ENCODE assay signal across 28 cellular contexts in genomic region chr13:110275931-110276552, GRCh38. TPM values are rescaled to one million over a fixed set of nuclear protein-coding genes. Genes with fewer than 3 reads are reported as not detected.
DNase-seq lines count a peak whose midpoint lies in the region; ATAC-seq and TF ChIP-seq lines count a peak whose summit lies in the region.
"Had no signal": no experiment of that assay in that cellular context is flagged by ENCODE, and none has a peak within 500 bp of the region (broad histone marks: within the 10 kb centered on the region; RNA-seq: fewer than 3 reads in every experiment).

No MANE protein-coding gene starts in this region.

- TF ChIP-seq CTCF in IMR-90 (conservative IDR thresholded peaks at IDR 0.05; ENCODE audit: low read depth, low read length) (no peak), fibroblast of villous mesenchyme (IDR thresholded peaks at IDR 0.05; ENCODE audit: insufficient read depth, low read depth, low read length) (no peak), ovary (IDR thresholded peaks at IDR 0.05) (no peak), thoracic aorta (IDR thresholded peaks at IDR 0.05) (no peak)

- no peak overlapping the region for H4K8ac ChIP-seq in IMR-90 (ENCODE audit: low read depth in 2 of 2, low read length in 2 of 2)

- POLR2A ChIA-PET in IMR-90 (lab: Charles Lee; ENCODE audit: unreplicated experiment) = no interaction called here

- no peak overlapping the region for H3K14ac ChIP-seq in IMR-90 (replicated peaks; ENCODE audit: low read depth, low read length)

- no peak overlapping the region for H2AK5ac ChIP-seq in IMR-90 (ENCODE audit: low read depth, low read length)

- WGBS in IMR-90 (ENCODE audit: extremely low coverage in 2 of 2, insufficient read length in 1 of 2), 2 experiments = 60% methylated on average over 5 of the region's 16 CpGs; no CpG with 5 or more reads in 1 of the 2 experiments
- WGBS in ovary, 3 donors = 37 to 52% (median 45%) methylated on average over 16 of the region's 16 CpGs

- CTCF ChIA-PET in IMR-90 (lab: Yijun Ruan, JAX) = no interaction called here

- H2BK15ac ChIP-seq in IMR-90 (ENCODE audit: low read depth, low read length) = no peak overlapping the region

- H4K20me1 ChIP-seq in IMR-90 (ENCODE audit: insufficient read depth, low read length) = peaks cover 93% of the 10 kb centered on the region
- H4K20me1 ChIP-seq: BLaER1 had no signal

- H3K27me3 ChIP-seq in IMR-90 (ENCODE audit: control insufficient read depth, insufficient read depth, low read length) (no peaks in the 10 kb centered on the region), ovary (no peaks in the 10 kb centered on the region), thoracic aorta (replicated peaks; ENCODE audit: insufficient read depth) (no peaks in the 10 kb centered on the region), MG63 (no peaks in the 10 kb centered on the region)
- H3K27me3 ChIP-seq: BLaER1, Peyer's patch, SJCRH30, upper lobe of right lung had no signal

- no peak overlapping the region for H4K91ac ChIP-seq in IMR-90 (ENCODE audit: insufficient read depth, low read depth, low read length)

- H3K9me3 ChIP-seq in IMR-90 (ENCODE audit: control insufficient read depth, insufficient read depth, low read length) = no peaks in the 10 kb centered on the region
- H3K9me3 ChIP-seq in ovary = no peaks in the 10 kb centered on the region
- H3K9me3 ChIP-seq in thoracic aorta = no peaks in the 10 kb centered on the region
- H3K9me3 ChIP-seq in MG63 = no peaks in the 10 kb centered on the region
- H3K9me3 ChIP-seq: BLaER1, HAP-1, neutrophil, Peyer's patch, upper lobe of right lung had no signal

- TF ChIP-seq RAD21 in IMR-90 (IDR thresholded peaks at IDR 0.05; ENCODE audit: low read length) = no peak

- no peak overlapping the region for H4K5ac ChIP-seq in IMR-90 (ENCODE audit: low read depth, low read length)

- peaks cover 20 to 87% of the 10 kb centered on the region in 2 experiments for H3K79me1 ChIP-seq in IMR-90 (ENCODE audit: low read depth in 1 of 2, low read length in 2 of 2)

- H2AK9ac ChIP-seq in IMR-90 (replicated peaks; ENCODE audit: low read depth, low read length, poor library complexity) = no peak overlapping the region

- no TSS peak for BruUV-seq in IMR-90 (replicated peaks; lab: Mats Ljungman, UMichigan)

- H3K23ac ChIP-seq in IMR-90 (ENCODE audit: low read depth, low read length) = no peak overlapping the region

- in situ Hi-C loops in IMR-90 (cut with MboI; ENCODE audit: low sequenced_read_pairs) = no loop called here

- H2BK20ac ChIP-seq in IMR-90 (ENCODE audit: low read depth, low read length) = no peak overlapping the region

- DNase-seq in IMR-90 (no peak), fibroblast of villous mesenchyme (ENCODE audit: low read depth) (peak; percentile 69), ovary (peak in 3 of 5 donors; percentile 64 to 73 (median 71)), thoracic aorta (ENCODE audit: low spot score) (no peak), SW 1271 (lab: John Stamatoyannopoulos, UW) (no peak), MG63 (no peak), COLO668 (lab: John Stamatoyannopoulos, UW; ENCODE audit: unreplicated experiment) (no peak)
- no peak for DNase-seq in stimulated activated CD4-positive, alpha-beta T cell treated with anti-CD3 and anti-CD28 coated beads, Interleukin-12 subunit alpha, Interleukin-12 subunit beta, amount 100 ng/mL, for 4 hours
- DNase-seq: ACHN; activated CD4-positive, alpha-beta T cell treated with anti-CD3 and anti-CD28 coated beads for 1 hour; activated CD8-positive, alpha-beta T cell treated with anti-CD3 and anti-CD28 coated beads, Interleukin-2, amount 10 ng/mL, durations not matched to agents 7 days and 5 days; activated gamma-delta T cell treated with Interleukin-2 at 50 U/mL for 16 hours; activated T-cell treated with anti-CD3 and anti-CD28 coated beads, Interleukin-2, amount 50 U/mL, for 1 hour; COR-L47; effector memory CD4-positive, alpha-beta T cell; erythroblast; GDM1; kidney glomerular epithelial cell; NCI-H1694 treated with DMSO at 0.1 percent for 48 hours; NCI-H2171 treated with DMSO at 0.1 percent for 48 hours; retina; SJCRH30; stimulated activated naive CD4-positive, alpha-beta T cell treated with Interleukin-2 at 50 U/mL for 16 hours; upper lobe of right lung had no signal

- H2AFZ ChIP-seq in IMR-90 (replicated peaks; ENCODE audit: low read length, poor library complexity) = no peak overlapping the region

- no peak overlapping the region for H3K56ac ChIP-seq in IMR-90 (ENCODE audit: extremely low read depth, insufficient read depth, low read length)

- H3K4me3 ChIP-seq in IMR-90 (ENCODE audit: insufficient read depth, low read depth, low read length) (no peak overlapping the region), fibroblast of villous mesenchyme (ENCODE audit: low read depth, low read length) (no peak overlapping the region), ovary (no peak overlapping the region), thoracic aorta (no peak overlapping the region), MG63 (no peak overlapping the region)
- H3K4me3 ChIP-seq: BLaER1, HAP-1, Peyer's patch, SJCRH30, upper lobe of right lung had no signal

- intact Hi-C loops in IMR-90 (cut with micrococcal nuclease) (no loop called here), ovary (cut with DNase I) (no loop called here)

- H2BK5ac ChIP-seq in IMR-90 (ENCODE audit: low read depth, low read length, poor library complexity, severe bottlenecking) = no peak overlapping the region

- H3K4ac ChIP-seq in IMR-90 (ENCODE audit: low read depth, low read length) = no peak overlapping the region

- TF ChIP-seq POLR2A in IMR-90 (IDR thresholded peaks at IDR 0.05; ENCODE audit: low read depth, low read length) (no peak), ovary (IDR thresholded peaks at IDR 0.05) (no peak)

- H3K27ac ChIP-seq in IMR-90 (ENCODE audit: insufficient read depth, low read length) (no peak overlapping the region), ovary (peak overlapping the region in 1 of 2 donors; percentile 52), thoracic aorta (peak overlapping the region; percentile 65 to 67)
- H3K27ac ChIP-seq: BLaER1, neutrophil, Peyer's patch, SJCRH30, upper lobe of right lung had no signal

- dilution Hi-C loops in IMR-90 (cut with HindIII; ENCODE audit: low sequenced_read_pairs, unreplicated experiment) = no loop called here

- H2BK120ac ChIP-seq in IMR-90 (ENCODE audit: low read depth, low read length) = no peak overlapping the region

- H3K36me3 ChIP-seq in IMR-90 (ENCODE audit: control insufficient read depth, insufficient read depth, low read length) = peaks cover 27% of the 10 kb centered on the region
- no peaks in the 10 kb centered on the region for H3K36me3 ChIP-seq in ovary
- H3K36me3 ChIP-seq in thoracic aorta = no peaks in the 10 kb centered on the region
- H3K36me3 ChIP-seq in MG63 = no peaks in the 10 kb centered on the region
- H3K36me3 ChIP-seq: BLaER1, HAP-1, neutrophil, Peyer's patch, upper lobe of right lung had no signal

- peaks cover 9% of the 10 kb centered on the region for H3K4me1 ChIP-seq in IMR-90 (ENCODE audit: control insufficient read depth, insufficient read depth, low read length)
- H3K4me1 ChIP-seq in ovary (ENCODE audit: insufficient read depth) = peaks cover 27% of the 10 kb centered on the region
- peaks cover 20 to 91% of the 10 kb centered on the region in 2 donors for H3K4me1 ChIP-seq in thoracic aorta (ENCODE audit: control insufficient read depth in 1 of 2, low read depth in 2 of 2)
- H3K4me1 ChIP-seq: BLaER1, HAP-1, SJCRH30 had no signal

- H3K9me1 ChIP-seq in IMR-90 (ENCODE audit: insufficient read depth, low read length) = peaks cover 39% of the 10 kb centered on the region

- no peak overlapping the region for H3K9ac ChIP-seq in IMR-90 (ENCODE audit: low read depth, low read length)
- H3K9ac ChIP-seq: BLaER1 had no signal

- ATAC-seq in IMR-90 (ENCODE audit: low read depth) = no peak
- ATAC-seq in thoracic aorta (ENCODE audit: insufficient number of reproducible peaks, low FRiP score, low read depth) = no peak
- ATAC-seq: activated CD8-positive, alpha-beta T cell treated with anti-CD3 and anti-CD28 coated beads, Interleukin-2, amount 10 ng/mL, durations not matched to agents 7 days and 5 days; upper lobe of right lung had no signal

- no peak overlapping the region for H3K18ac ChIP-seq in IMR-90 (ENCODE audit: low read depth, low read length)

- no peak for TF ChIP-seq EP300 in ovary (IDR thresholded peaks at IDR 0.05)

- H3K4me2 ChIP-seq in IMR-90 (ENCODE audit: low read depth, low read length) = no peak overlapping the region
- H3K4me2 ChIP-seq: BLaER1 had no signal

TF ChIP-seq in IMR-90, 13 proteins besides CTCF, POLR2A, EP300 and RAD21:
- peak; percentile 84 for TF ChIP-seq CEBPB (IDR thresholded peaks at IDR 0.05; ENCODE audit: low read depth, low read length)
- no peak for TF ChIP-seq RFX5 (IDR thresholded peaks at IDR 0.05; ENCODE audit: low read depth, low read length)

RNA-seq across cellular contexts. Expression of gene COL4A1, which starts 30.9 kb away (rescaled TPM):
- 230 and 263 TPM in 2 replicates for total RNA-seq in IMR-90 (2012; rRNA removed)
- polyA plus RNA-seq in IMR-90 (2012; rRNA removed) = 301 and 337 TPM in 2 replicates
- 173 and 272 TPM in 2 replicates for polyA plus RNA-seq in IMR-90 (2012; cell fraction: cytosol; rRNA removed)
- polyA plus RNA-seq in IMR-90 (2012; cell fraction: nucleus; rRNA removed; ENCODE audit: low replicate concordance) = 217 and 287 TPM in 2 replicates
- 1,391 and 1,673 TPM in 2 replicates for total RNA-seq in fibroblast of villous mesenchyme
- total RNA-seq in ovary = 100 to 1,000 TPM in 3 of 7 donors, 10 to 100 TPM in 4; 42.3 to 106 (median 73.2) TPM
- polyA plus RNA-seq in ovary = 100 to 1,000 TPM in 1 of 2 donors, 10 to 100 TPM in 1; 87.5 to 421 TPM
- total RNA-seq in thoracic aorta = 100 to 1,000 TPM; 505 to 852 TPM
- 21.6 and 24.9 TPM in 2 replicates for total RNA-seq in MG63 (2014; rRNA removed; shearing (Covaris generic); ENCODE audit: low replicate concordance)
- total RNA-seq: activated CD8-positive, alpha-beta T cell treated with anti-CD3 and anti-CD28 coated beads, Interleukin-2, amount 10 ng/mL, durations not matched to agents 7 days and 5 days had no signal

RNA-seq across cellular contexts. Expression of gene COL4A2, which starts 31.0 kb away (rescaled TPM):
- total RNA-seq in IMR-90 (2012; rRNA removed) (90.7 and 97.5 TPM in 2 replicates), fibroblast of villous mesenchyme (756 and 1,116 TPM in 2 replicates), ovary (100 to 1,000 TPM in 5 of 7 donors, 10 to 100 TPM in 2; 59.5 to 171 (median 120) TPM), thoracic aorta (1,000 to 10,000 TPM in 1 of 2 donors, 100 to 1,000 TPM in 1; 999 to 1,135 TPM)
- polyA plus RNA-seq in IMR-90 (2012; rRNA removed) (457 and 533 TPM in 2 replicates), ovary (100 to 1,000 TPM; 136 to 164 TPM)
- 220 and 733 TPM in 2 replicates for polyA plus RNA-seq in IMR-90 (2012; cell fraction: cytosol; rRNA removed)
- polyA plus RNA-seq in IMR-90 (2012; cell fraction: nucleus; rRNA removed; ENCODE audit: low replicate concordance) = 553 and 1,147 TPM in 2 replicates
- total RNA-seq in MG63 (2014; rRNA removed; shearing (Covaris generic); ENCODE audit: low replicate concordance) = 50.0 and 85.0 TPM in 2 replicates
- total RNA-seq: activated CD8-positive, alpha-beta T cell treated with anti-CD3 and anti-CD28 coated beads, Interleukin-2, amount 10 ng/mL, durations not matched to agents 7 days and 5 days had no signal

Comparison
In these comparisons a context has a peak if more than half of its experiments do, and no peak if none do; other contexts are left out.
1. DNase-seq: peak in fibroblast of villous mesenchyme (single experiment) and ovary (3 of 5); none in IMR-90 (single experiment), thoracic aorta (single experiment), SW 1271 (0 of 2), MG63 (single experiment), COLO668 (single experiment) and stimulated activated CD4-positive, alpha-beta T cell treated with anti-CD3 and anti-CD28 coated beads, Interleukin-12 subunit alpha, Interleukin-12 subunit beta, amount 100 ng/mL, for 4 hours (single experiment).